21 cellular contexts compared by ENCODE assay signal in the genomic region with DNA sequence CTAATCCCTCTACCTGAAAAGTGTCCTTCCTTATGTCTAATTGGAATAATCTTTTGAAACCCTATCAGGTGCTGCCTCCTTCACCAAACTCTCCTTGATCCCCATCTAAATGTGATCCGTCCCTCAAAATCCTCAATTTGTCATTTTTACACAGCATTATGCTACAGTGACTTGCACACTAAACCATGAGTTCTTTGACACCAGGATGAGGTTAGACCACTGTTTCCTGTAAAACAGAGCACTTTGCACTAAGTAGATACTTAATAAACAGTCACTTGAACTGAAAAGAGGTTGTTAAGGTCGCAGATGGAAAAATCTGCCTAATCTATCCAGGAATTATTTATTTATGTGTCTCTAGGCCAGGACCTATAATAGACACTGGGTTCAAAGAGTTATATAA. TPM values are rescaled to one million over a fixed set of nuclear protein-coding genes. Genes with fewer than 3 reads are reported as not detected.
"Had no signal": no experiment of that assay in that cellular context is flagged by ENCODE, and none has a peak within 500 bp of the region (broad histone marks: within the 10 kb centered on the region; RNA-seq: fewer than 3 reads in every experiment).

No MANE protein-coding gene starts in this region.

- H3K9me3 Mint-ChIP-seq: activated naive CD4-positive, alpha-beta T cell treated with anti-CD3 and anti-CD28 coated beads, Interleukin-2, amount 50 U/mL, for 24 hours; activated T-helper 1 cell treated with anti-CD3 and anti-CD28 coated beads, Interleukin-12 subunit alpha, Interleukin-12 subunit beta, Interleukin-2, Interleukin-4 antibody, amounts not matched to agents 30 ng/mL and 10 ng/mL and 1 ng/mL, durations not matched to agents 14 hours and 24 hours and 36 hours had no signal

- H3K36me3 Mint-ChIP-seq: activated naive CD4-positive, alpha-beta T cell treated with anti-CD3 and anti-CD28 coated beads, Interleukin-2, amount 50 U/mL, for 24 hours had no signal

- H3K4me3 Mint-ChIP-seq: activated naive CD4-positive, alpha-beta T cell treated with anti-CD3 and anti-CD28 coated beads, Interleukin-2, amount 50 U/mL, for 24 hours; activated T-helper 1 cell treated with anti-CD3 and anti-CD28 coated beads, Interleukin-12 subunit alpha, Interleukin-12 subunit beta, Interleukin-2, Interleukin-4 antibody, amounts not matched to agents 30 ng/mL and 10 ng/mL and 1 ng/mL, durations not matched to agents 14 hours and 24 hours and 36 hours had no signal

- H3K27ac Mint-ChIP-seq: activated naive CD4-positive, alpha-beta T cell treated with anti-CD3 and anti-CD28 coated beads, Interleukin-2, amount 50 U/mL, for 24 hours; activated T-helper 1 cell treated with anti-CD3 and anti-CD28 coated beads, Interleukin-12 subunit alpha, Interleukin-12 subunit beta, Interleukin-2, Interleukin-4 antibody, amounts not matched to agents 30 ng/mL and 10 ng/mL and 1 ng/mL, durations not matched to agents 14 hours and 24 hours and 36 hours had no signal

- ATAC-seq: gastrocnemius medialis, left cardiac atrium, right cardiac atrium had no signal

- DNase-seq: activated CD4-positive, alpha-beta T cell treated with anti-CD3 and anti-CD28 coated beads for 48 hours; activated gamma-delta T cell treated with Interleukin-2 at 50 U/mL for 16 hours; amniotic stem cell; colonic mucosa; dorsolateral prefrontal cortex; esophagus squamous epithelium; gastrocnemius medialis; hypothalamus; left cardiac atrium; midbrain; nucleus accumbens; right cardiac atrium; stimulated activated CD4-positive, alpha-beta T cell treated with anti-CD3 and anti-CD28 coated beads, Interleukin-1b, Interleukin-23, amount 100 ng/mL, for 48 hours; SW 1271; transverse colon had no signal

RNA-seq across cellular contexts. Expression of a gene that starts 44.2 kb away (rescaled TPM):
- total RNA-seq: activated T-helper 1 cell treated with anti-CD3 and anti-CD28 coated beads, Interleukin-12 subunit alpha, Interleukin-12 subunit beta, Interleukin-2, Interleukin-4 antibody, amounts not matched to agents 30 ng/mL and 10 ng/mL and 1 ng/mL, durations not matched to agents 14 hours and 24 hours and 36 hours; bronchial epithelial cell; colonic mucosa; dorsolateral prefrontal cortex; esophagus squamous epithelium; gastrocnemius medialis; left cardiac atrium; liver; pulmonary artery endothelial cell; right cardiac atrium; temporal lobe; transverse colon had no signal
